Comparison of ENCODE assay signal across 20 cellular contexts in the genomic region with DNA sequence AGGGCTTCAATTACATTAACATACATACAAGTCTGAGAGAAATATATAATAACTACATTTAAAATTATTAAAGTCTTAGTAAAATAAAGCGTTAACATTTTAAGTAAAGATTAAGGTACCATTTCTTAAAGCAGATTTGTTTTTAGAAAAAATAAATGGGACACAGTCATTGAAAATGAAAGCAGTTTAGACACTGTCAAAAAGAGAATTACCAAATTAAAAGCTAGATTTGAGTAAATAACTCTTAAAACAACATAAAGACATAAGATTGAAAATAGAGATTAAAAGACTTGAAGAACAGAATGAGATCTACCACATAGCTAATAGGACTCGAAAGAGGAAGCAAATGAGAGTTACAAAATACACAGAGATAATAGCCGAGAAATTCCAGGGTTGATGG.
"Had no signal": no experiment of that assay in that cellular context is flagged by ENCODE, and none has a peak within 500 bp of the region (broad histone marks: within the 10 kb centered on the region; RNA-seq: fewer than 3 reads in every experiment).

No MANE protein-coding gene starts in this region.

- DNase-seq: effector CD8-positive, alpha-beta T cell; endodermal cell; foreskin fibroblast; gastrocnemius medialis; head of caudate nucleus; natural killer cell; occipital lobe; pancreas; right lobe of liver; small intestine; stimulated activated CD4-positive, alpha-beta T cell treated with anti-CD3 and anti-CD28 coated beads, Interleukin-15, amount 100 ng/mL, for 24 hours; stimulated activated CD4-positive, alpha-beta T cell treated with anti-CD3 and anti-CD28 coated beads, Interleukin-2, amount 100 ng/mL, for 48 hours; stimulated activated naive B cell treated with anti-CD40 and anti-IgM and Interleukin-4, amounts not matched to agents 10 μg/mL and 1 μg/mL and 100 μg/mL, for 72 hours; upper lobe of left lung had no signal

- ATAC-seq: esophagus mucosa; gastrocnemius medialis; left lobe of liver; natural killer cell; pancreas; right lobe of liver; stimulated activated naive B cell treated with anti-CD40 and anti-IgM and Interleukin-4, amounts not matched to agents 10 μg/mL and 1 μg/mL and 100 μg/mL, for 72 hours had no signal

- H3K4me1 ChIP-seq: gastrocnemius medialis, pancreas, right lobe of liver, tibial nerve, upper lobe of left lung had no signal

- H3K9me3 ChIP-seq: gastrocnemius medialis, right lobe of liver had no signal

- H3K36me3 ChIP-seq: gastrocnemius medialis, right lobe of liver, upper lobe of left lung had no signal

- H3K4me3 ChIP-seq: gastrocnemius medialis, lung, pancreas, right lobe of liver, thoracic aorta, tibial nerve, upper lobe of left lung had no signal

- H3K27me3 ChIP-seq: gastrocnemius medialis, pancreas, right lobe of liver, tibial nerve, upper lobe of left lung had no signal

- H3K27ac ChIP-seq: epithelial cell of prostate, gastrocnemius medialis, pancreas, right lobe of liver, thoracic aorta, tibial nerve, upper lobe of left lung had no signal
